9 cellular contexts compared by ENCODE assay signal in the genomic region with DNA sequence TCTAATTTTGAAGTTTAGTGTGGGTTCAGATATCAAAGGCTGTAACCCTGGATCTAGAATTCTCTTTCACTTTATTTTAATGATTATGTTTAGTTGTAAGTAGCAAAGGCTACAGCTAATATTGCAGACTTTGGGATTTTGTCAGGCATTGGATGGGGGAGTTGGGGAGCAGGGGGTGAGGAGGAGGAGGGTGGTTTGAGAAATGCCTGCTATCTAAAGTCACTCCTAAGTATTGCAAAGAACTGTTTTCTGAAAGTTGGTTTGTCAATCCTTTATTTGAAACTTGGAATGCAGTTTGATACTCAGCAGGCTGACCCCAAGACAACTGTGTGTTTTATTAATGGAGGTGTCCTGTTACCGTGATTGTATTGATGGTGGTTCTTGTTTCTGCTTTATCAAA. TPM values are rescaled to one million over a fixed set of nuclear protein-coding genes. Genes with fewer than 3 reads are reported as not detected.
A peak's percentile ranks its signal among the peaks of the same experiment; 100 is the strongest.
DNase-seq lines count a peak whose midpoint lies in the region; TF ChIP-seq lines count a peak whose summit lies in the region.
"Had no signal": no experiment of that assay in that cellular context is flagged by ENCODE, and none has a peak within 500 bp of the region (broad histone marks: within the 10 kb centered on the region; RNA-seq: fewer than 3 reads in every experiment).

No MANE protein-coding gene starts in this region.

- TF ChIP-seq CTCF in fibroblast of mammary gland (conservative IDR thresholded peaks at IDR 0.05; ENCODE audit: control insufficient read depth, insufficient read depth, low read depth, low read length): no peak
- no peak for TF ChIP-seq CTCF in sigmoid colon (IDR thresholded peaks at IDR 0.05)

- no peak for TF ChIP-seq POLR2A in sigmoid colon (IDR thresholded peaks at IDR 0.05)

- intact Hi-C loops in sigmoid colon (cut with DNase I) (loop anchor here (2.0 to 10.0 kb wide), 2 partner anchors 147 to 321 kb away; partner anchors contain the start of genes MAP10 and SIPA1L2), posterior vena cava (cut with DNase I) (loop anchor here in 1 of 2 donors (10.0 kb wide), 1 partner anchor 1447 kb away; no protein-coding TSS in a partner anchor)

- peaks cover 0 to 23% (median 14%) of the 10 kb centered on the region in 4 donors for H3K4me1 ChIP-seq in sigmoid colon

- H3K4me3 ChIP-seq in H7 (ENCODE audit: insufficient read depth, low read depth, low read length) (peak overlapping the region; percentile 63), SK-N-MC (peak overlapping the region; percentile 95), fibroblast of mammary gland (ENCODE audit: control insufficient read depth, low read depth, low read length) (peak overlapping the region; percentile 87), sigmoid colon (peak overlapping the region; percentile 75 to 99 (median 94))

- WGBS in sigmoid colon, 2 donors: 23 to 67% methylated on average over 1 of the region's 1 CpG

- TF ChIP-seq EP300 in sigmoid colon (IDR thresholded peaks at IDR 0.05): no peak

- H3K27ac ChIP-seq in SK-N-MC (no peak overlapping the region), sigmoid colon (peak overlapping the region in 2 of 4 donors; percentile 82 to 84)

- H3K9ac ChIP-seq in SK-N-MC (ENCODE audit: insufficient read length): no peak overlapping the region

- no peak for DNase-seq in H7
- no peak for DNase-seq in SK-N-MC (ENCODE audit: low read depth, low spot score)
- DNase-seq in fibroblast of mammary gland (ENCODE audit: low read depth): no peak
- no peak for DNase-seq in sigmoid colon
- DNase-seq in NCI-H1694 treated with DMSO at 0.1 percent for 48 hours (lab: John Stamatoyannopoulos, UW): no peak
- no peak for DNase-seq in posterior vena cava (ENCODE audit: low spot score)
- DNase-seq in NCI-H748 (lab: John Stamatoyannopoulos, UW; ENCODE audit: unreplicated experiment): no peak
- no peak for DNase-seq in H4 (ENCODE audit: low spot score)
- DNase-seq: stimulated activated CD4-positive, alpha-beta T cell treated with anti-CD3 and anti-CD28 coated beads, Interleukin-12 subunit alpha, Interleukin-12 subunit beta, amount 100 ng/mL, for 4 hours had no signal

- H3K27me3 ChIP-seq in H7 (ENCODE audit: control insufficient read depth, insufficient read depth, low read length): no peaks in the 10 kb centered on the region
- H3K27me3 ChIP-seq in sigmoid colon: no peaks in the 10 kb centered on the region

- H3K36me3 ChIP-seq in H7 (replicated peaks; ENCODE audit: control insufficient read depth, insufficient read depth, low read length) (peaks cover 3% of the 10 kb centered on the region), SK-N-MC (ENCODE audit: insufficient read depth, low read length) (peaks cover 8% of the 10 kb centered on the region; the same call in 1 of the 2 replicates), sigmoid colon (peaks cover 0 to 13% (median 0%) of the 10 kb centered on the region in 4 donors)

- H3K9me3 ChIP-seq in SK-N-MC (ENCODE audit: low read depth, low read length) (no peaks in the 10 kb centered on the region), sigmoid colon (no peaks in the 10 kb centered on the region)

RNA-seq across cellular contexts. Expression of gene NTPCR, which starts 1.2 kb away (rescaled TPM):
- 61.5 and 82.5 TPM in 2 replicates for total RNA-seq in H7 (2014; rRNA removed; shearing (Covaris generic))
- total RNA-seq in sigmoid colon (10 to 100 TPM; 20.5 to 43.2 (median 27.1) TPM), posterior vena cava (10 to 100 TPM; 27.5 to 37.3 TPM)
- 100 to 1,000 TPM in 1 of 3 donors, 10 to 100 TPM in 2; 64.8 to 100 (median 74.5) TPM for polyA plus RNA-seq in sigmoid colon
- 42.4 and 61.1 TPM in 2 replicates for total RNA-seq in H4 (2014; rRNA removed; shearing (Covaris generic))
